In genomic region chr17:60435244-60436170, GRCh38 we compare ENCODE assay signal across 8 cellular contexts. TPM values are rescaled to one million over a fixed set of nuclear protein-coding genes. Genes with fewer than 3 reads are reported as not detected.
DNase-seq lines count a peak whose midpoint lies in the region; ATAC-seq and TF ChIP-seq lines count a peak whose summit lies in the region.

No MANE protein-coding gene starts in this region.

- TF ChIP-seq RAD21 in HCT116 (IDR thresholded peaks at IDR 0.05; ENCODE audit: low read depth), result peak; percentile 100

- RAD21 ChIA-PET in HCT116 (lab: Charles Lee; ENCODE audit: low non-redundant PET in 1 of 2, low total read pairs in 2 of 2, uncharacterized antibody in 2 of 2, unreplicated experiment in 2 of 2), result no interaction called here

- no TSS peak for BruUV-seq in HCT116 (replicated peaks; lab: Mats Ljungman, UMichigan)

- no peak for TF ChIP-seq POLR2A in HCT116 (IDR thresholded peaks at IDR 0.05; ENCODE audit: borderline replicate concordance, extremely low read depth, insufficient read depth, insufficient read length)

- POLR2A ChIA-PET in HCT116 (lab: Charles Lee), result no interaction called here

- H3K4me3 ChIP-seq in HCT116 (replicated peaks in 1 of 2; ENCODE audit: low read depth in 1 of 2, low read length in 2 of 2) (no peak overlapping the region), choroid plexus epithelial cell (ENCODE audit: low read depth, low read length) (no peak overlapping the region)

- H2AFZ ChIP-seq in HCT116 (ENCODE audit: low read depth, low read length, poor library complexity, severe bottlenecking), result peak overlapping the region; percentile 99

- peak overlapping the region; percentile 43 for H3K4me2 ChIP-seq in HCT116 (ENCODE audit: low read length)

- H3K27ac ChIP-seq in HCT116 (ENCODE audit: low read depth, low read length), result no peak overlapping the region

- H3K4me1 ChIP-seq in HCT116 (ENCODE audit: control insufficient read depth in 1 of 2, insufficient read depth in 2 of 2, low read length in 2 of 2), result peaks cover 0 to 5% of the 10 kb centered on the region in 2 experiments; a peak in 2 of 4 replicates

- no peaks in the 10 kb centered on the region for H3K9me2 ChIP-seq in HCT116 (ENCODE audit: insufficient read depth)

- intact Hi-C loops in HCT116 (cut with micrococcal nuclease) (loop anchor here (1.0 to 10.0 kb wide), 3 partner anchors 204 to 331 kb away; no protein-coding TSS in a partner anchor), left colon (cut with DNase I, micrococcal nuclease) (loop anchor here in 1 of 2 donors (10.0 kb wide), 1 partner anchor 211 kb away; no protein-coding TSS in a partner anchor)

- peak; percentile 92 for DNase-seq in Ammon's horn (ENCODE audit: low spot score)
- peak; percentile 79 for DNase-seq in HCT116 (ENCODE audit: low read depth, low spot score)
- DNase-seq in NCI-H460 (ENCODE audit: extremely low read depth, low read depth), result peak; percentile 87
- peak; percentile 23 for DNase-seq in activated CD4-positive, CD25-positive, alpha-beta regulatory T cell treated with anti-CD3 and anti-CD28 coated beads, Interleukin-2, amount 50 U/mL, for 16 hours (ENCODE audit: low read depth, low spot score)
- peak; percentile 93 for DNase-seq in choroid plexus epithelial cell (ENCODE audit: low read depth)
- peak in 1 of 2 donors; percentile 55 for DNase-seq in left colon
- DNase-seq in stimulated activated CD4-positive, alpha-beta T cell treated with anti-CD3 and anti-CD28 coated beads, Interleukin-2, amount 100 ng/mL, for 4 hours (ENCODE audit: low read depth), result peak; percentile 44

- peaks cover 0 to 9% of the 10 kb centered on the region in 2 experiments; a peak in 1 of 4 replicates for H3K9me3 ChIP-seq in HCT116 (ENCODE audit: control insufficient read depth in 1 of 2, insufficient read depth in 1 of 2, low read depth in 1 of 2, low read length in 2 of 2)

- CTCF ChIA-PET in HCT116 (lab: Charles Lee), result interaction anchor here (1.3 kb wide), 1 partner anchor 204 kb away, joined by 5 read pairs; no protein-coding TSS in a partner anchor

- H3K27me3 ChIP-seq in HCT116 (ENCODE audit: insufficient read depth, low read length), result no peaks in the 10 kb centered on the region

- H3K9ac ChIP-seq in HCT116 (ENCODE audit: low read length), result peak overlapping the region; percentile 15; the same call in 1 of the 2 replicates

- TF ChIP-seq CTCF in HCT116 (IDR thresholded peaks at IDR 0.05 in 2 of 3, conservative IDR thresholded peaks at IDR 0.05 in 1 of 3; ENCODE audit: borderline replicate concordance in 1 of 3, insufficient read depth in 1 of 3, low read depth in 2 of 3, low read length in 2 of 3) (peak; percentile 95 to 99 (median 97)), choroid plexus epithelial cell (conservative IDR thresholded peaks at IDR 0.05; ENCODE audit: low read depth, low read length) (peak; percentile 93)

- no peaks in the 10 kb centered on the region for H3K79me2 ChIP-seq in HCT116 (ENCODE audit: insufficient read depth, low read length)

- H3K36me3 ChIP-seq in HCT116 (ENCODE audit: control insufficient read depth in 1 of 2, insufficient read depth in 2 of 2, low read length in 2 of 2), result no peaks in the 10 kb centered on the region

- ATAC-seq in HCT116, result peak; percentile 87
- ATAC-seq in left colon, result peak; percentile 77
- no peak for ATAC-seq in HG02623 (IDR thresholded peaks at IDR 0.05; ENCODE audit: unreplicated experiment)

- no peaks in the 10 kb centered on the region for H4K20me1 ChIP-seq in HCT116 (ENCODE audit: insufficient read depth)

TF ChIP-seq in HCT116, 20 proteins besides CTCF, POLR2A, EP300 and RAD21:
- TF ChIP-seq FOSL1 (IDR thresholded peaks at IDR 0.05; ENCODE audit: low read depth), result no peak
- no peak for TF ChIP-seq ELF1 (IDR thresholded peaks at IDR 0.05; ENCODE audit: borderline replicate concordance, low read depth)
- TF ChIP-seq TCF7L2 (IDR thresholded peaks at IDR 0.05; ENCODE audit: borderline replicate concordance, extremely low read depth, insufficient read depth, insufficient read length), result no peak
- no peak for TF ChIP-seq CBX3 (IDR thresholded peaks at IDR 0.05; ENCODE audit: low read depth)
- TF ChIP-seq CEBPB (IDR thresholded peaks at IDR 0.05; ENCODE audit: low read depth), result no peak
- no peak for TF ChIP-seq EZH2 (IDR thresholded peaks at IDR 0.05)
- TF ChIP-seq SRF (IDR thresholded peaks at IDR 0.05; ENCODE audit: low read depth), result no peak
- no peak for TF ChIP-seq ZBTB33 (IDR thresholded peaks at IDR 0.05; ENCODE audit: extremely low read depth, insufficient replicate concordance, low read length)
- TF ChIP-seq SIN3A (IDR thresholded peaks at IDR 0.05; ENCODE audit: low read depth), result no peak
- peak; percentile 61 for TF ChIP-seq MAX (IDR thresholded peaks at IDR 0.05)
- TF ChIP-seq, protein P1, sequence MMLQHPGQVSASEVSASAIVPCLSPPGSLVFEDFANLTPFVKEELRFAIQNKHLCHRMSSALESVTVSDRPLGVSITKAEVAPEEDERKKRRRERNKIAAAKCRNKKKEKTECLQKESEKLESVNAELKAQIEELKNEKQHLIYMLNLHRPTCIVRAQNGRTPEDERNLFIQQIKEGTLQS (IDR thresholded peaks at IDR 0.05), result no peak
- TF ChIP-seq EZH2phosphoT487 (IDR thresholded peaks at IDR 0.05; ENCODE audit: borderline replicate concordance), result no peak
- TF ChIP-seq YY1 (IDR thresholded peaks at IDR 0.05; ENCODE audit: extremely low read depth, insufficient replicate concordance, low read depth, low read length), result no peak
- peak; percentile 61 for TF ChIP-seq POLR2AphosphoS5 (IDR thresholded peaks at IDR 0.05; ENCODE audit: low read depth, low read length)
- TF ChIP-seq ZFX (IDR thresholded peaks at IDR 0.05), result no peak

RNA-seq across cellular contexts. Expression of gene CHCT1, which starts 13.2 kb away (rescaled TPM):
- total RNA-seq in HCT116 (2021; ENCODE audit: unreplicated experiment) (not detected), left colon (not detected)
- not detected in 2 replicates for polyA plus RNA-seq in HCT116 (2012)
- total RNA-seq in NCI-H460 (2014; rRNA removed; shearing (Covaris generic)), result not detected in 2 replicates
- not detected in 2 replicates for polyA plus RNA-seq in NCI-H460 (2014; cell fraction: nucleus; rRNA removed)

RNA-seq across cellular contexts. Expression of gene USP32, which starts 43.6 kb away (rescaled TPM):
- 67.0 TPM for total RNA-seq in HCT116 (2021; ENCODE audit: unreplicated experiment)
- 35.6 and 36.1 TPM in 2 replicates for polyA plus RNA-seq in HCT116 (2012)
- total RNA-seq in NCI-H460 (2014; rRNA removed; shearing (Covaris generic)), result 30.6 and 34.9 TPM in 2 replicates
- polyA plus RNA-seq in NCI-H460 (2014; cell fraction: nucleus; rRNA removed), result 9.2 and 12.3 TPM in 2 replicates
- 10 to 100 TPM; 37.4 to 48.9 TPM for total RNA-seq in left colon
